Comparison of ENCODE assay signal across 8 cellular contexts in the genomic region with DNA sequence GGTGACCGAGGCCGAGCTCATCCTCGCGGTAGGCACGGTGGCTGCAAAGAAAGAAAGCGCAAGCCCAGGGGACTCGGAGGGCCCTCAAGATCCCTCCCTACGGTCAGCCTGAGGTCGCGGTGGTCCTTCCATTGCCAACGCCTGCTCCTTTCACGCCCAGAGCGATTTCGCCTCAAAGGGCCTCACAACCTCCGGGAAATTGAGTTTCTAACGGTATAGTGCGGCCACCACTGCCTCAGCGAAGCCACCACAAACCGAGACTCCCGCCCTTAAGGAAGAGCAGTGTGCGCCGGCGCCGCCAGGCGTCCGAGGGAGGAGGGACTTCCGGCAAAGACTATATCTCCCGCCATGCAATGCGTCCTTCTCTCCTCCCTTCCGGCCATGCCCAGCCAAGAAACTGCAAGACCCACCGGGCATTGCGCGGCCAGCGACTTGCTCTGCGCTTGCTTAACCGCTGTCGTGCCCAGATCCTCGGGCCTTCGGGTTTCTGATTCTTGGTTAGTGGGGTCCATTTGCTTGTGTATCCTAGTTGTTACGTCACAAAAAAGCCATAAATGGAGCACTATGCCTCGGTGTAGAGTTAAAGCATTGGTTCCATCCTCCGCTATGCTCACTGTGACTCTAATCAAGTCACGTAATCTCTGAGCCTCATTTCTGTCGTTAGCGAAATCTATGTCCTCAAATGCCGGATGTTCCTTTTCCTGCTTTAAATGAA. TPM values are rescaled to one million over a fixed set of nuclear protein-coding genes. Genes with fewer than 3 reads are reported as not detected.
DNase-seq lines count a peak whose midpoint lies in the region; ATAC-seq, FAIRE-seq and TF ChIP-seq lines count a peak whose summit lies in the region.

A gene with protein sequence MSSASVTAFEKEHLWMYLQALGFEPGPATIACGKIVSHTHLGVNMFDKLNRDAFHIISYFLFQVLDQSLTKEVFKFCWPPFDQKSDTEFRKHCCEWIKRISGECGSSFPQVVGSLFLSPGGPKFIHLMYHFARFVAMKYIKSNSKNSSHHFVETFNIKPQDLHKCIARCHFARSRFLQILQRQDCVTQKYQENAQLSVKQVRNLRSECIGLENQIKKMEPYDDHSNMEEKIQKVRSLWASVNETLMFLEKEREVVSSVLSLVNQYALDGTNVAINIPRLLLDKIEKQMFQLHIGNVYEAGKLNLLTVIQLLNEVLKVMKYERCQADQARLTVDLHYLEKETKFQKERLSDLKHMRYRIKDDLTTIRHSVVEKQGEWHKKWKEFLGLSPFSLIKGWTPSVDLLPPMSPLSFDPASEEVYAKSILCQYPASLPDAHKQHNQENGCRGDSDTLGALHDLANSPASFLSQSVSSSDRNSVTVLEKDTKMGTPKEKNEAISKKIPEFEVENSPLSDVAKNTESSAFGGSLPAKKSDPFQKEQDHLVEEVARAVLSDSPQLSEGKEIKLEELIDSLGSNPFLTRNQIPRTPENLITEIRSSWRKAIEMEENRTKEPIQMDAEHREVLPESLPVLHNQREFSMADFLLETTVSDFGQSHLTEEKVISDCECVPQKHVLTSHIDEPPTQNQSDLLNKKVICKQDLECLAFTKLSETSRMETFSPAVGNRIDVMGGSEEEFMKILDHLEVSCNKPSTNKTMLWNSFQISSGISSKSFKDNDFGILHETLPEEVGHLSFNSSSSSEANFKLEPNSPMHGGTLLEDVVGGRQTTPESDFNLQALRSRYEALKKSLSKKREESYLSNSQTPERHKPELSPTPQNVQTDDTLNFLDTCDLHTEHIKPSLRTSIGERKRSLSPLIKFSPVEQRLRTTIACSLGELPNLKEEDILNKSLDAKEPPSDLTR (minus strand): TSS at position 274 of the 715 bp plus-strand sequence. CDS start 253 bp downstream, at position 21.

- H3K4me1 ChIP-seq in DOHH2 (ENCODE audit: control insufficient read depth, low read length): peaks cover 31% of the 10 kb centered on the region
- H3K4me1 ChIP-seq in muscle layer of colon (ENCODE audit: insufficient read depth, low read length): peaks cover 18% of the 10 kb centered on the region

- no peak for TF ChIP-seq CTCF in DOHH2 (IDR thresholded peaks at IDR 0.05; ENCODE audit: low read depth, low read length, poor library complexity, severe bottlenecking)

- no peaks in the 10 kb centered on the region for H3K9me2 ChIP-seq in DOHH2 (replicated peaks; ENCODE audit: control insufficient read depth, low read length)

- peak within 1 kb of the TSS; percentile 74 for H3K4me2 ChIP-seq in DOHH2 (ENCODE audit: low read length)

- H3K9me3 Mint-ChIP-seq in activated T-cell treated with anti-CD3 and anti-CD28 coated beads, Interleukin-2, amount 50 U/mL, for 72 hours: no peaks in the 10 kb centered on the region

- peaks cover 46% of the 10 kb centered on the region for H3K4me1 Mint-ChIP-seq in activated T-cell treated with anti-CD3 and anti-CD28 coated beads, Interleukin-2, amount 50 U/mL, for 72 hours (ENCODE audit: low read depth)

- peaks cover 5 to 11% of the 10 kb centered on the region in 2 donors for H3K36me3 Mint-ChIP-seq in activated T-cell treated with anti-CD3 and anti-CD28 coated beads, Interleukin-2, amount 50 U/mL, for 72 hours (ENCODE audit: insufficient read depth in 2 of 2)

- H3K4me3 ChIP-seq in DOHH2 (ENCODE audit: low read length) (peak within 1 kb of the TSS; percentile 98), muscle layer of colon (ENCODE audit: low read depth in 1 of 2, low read length in 2 of 2) (peak within 1 kb of the TSS; percentile 69 to 86)

- peak within 1 kb of the TSS; percentile 71 for H3K9ac ChIP-seq in muscle layer of colon (ENCODE audit: low read length)

- DNase-seq in RCC 7860 (ENCODE audit: low spot score): peak; percentile 87
- peak; percentile 94 to 95 for DNase-seq in activated T-cell treated with anti-CD3 and anti-CD28 coated beads, Interleukin-2, amount 50 U/mL, for 72 hours
- peak; percentile 51 for DNase-seq in stimulated activated CD8-positive, alpha-beta memory T cell treated with anti-CD3 and anti-CD28 coated beads, Interleukin-7, amount 100 ng/mL, for 24 hours (ENCODE audit: low read depth)

- no peaks in the 10 kb centered on the region for H3F3A ChIP-seq in DOHH2 (ENCODE audit: control insufficient read depth, insufficient read depth)

- no peaks in the 10 kb centered on the region for H3K27me3 ChIP-seq in DOHH2 (ENCODE audit: control insufficient read depth, low read length)
- no peaks in the 10 kb centered on the region for H3K27me3 ChIP-seq in muscle layer of colon (ENCODE audit: control insufficient read depth in 1 of 2, insufficient read depth in 2 of 2, low read length in 2 of 2)

- H3K27ac Mint-ChIP-seq in activated T-cell treated with anti-CD3 and anti-CD28 coated beads, Interleukin-2, amount 50 U/mL, for 72 hours: peak within 1 kb of the TSS; percentile 97

- FAIRE-seq in RCC 7860 (lab: Jason Lieb, UNC): peak; percentile 75

- H3K27ac ChIP-seq in DOHH2 (ENCODE audit: low read depth, low read length) (peak within 1 kb of the TSS; percentile 71), KOPT-K1 (ENCODE audit: low read depth, low read length, poor library complexity, severe bottlenecking) (peak within 1 kb of the TSS; percentile 83), muscle layer of colon (ENCODE audit: low read depth, low read length) (peak within 1 kb of the TSS; percentile 28)

- peak within 1 kb of the TSS; percentile 96 to 97 for H3K4me3 Mint-ChIP-seq in activated T-cell treated with anti-CD3 and anti-CD28 coated beads, Interleukin-2, amount 50 U/mL, for 72 hours

- peak; percentile 98 for ATAC-seq in GM21786 (IDR thresholded peaks at IDR 0.05; ENCODE audit: unreplicated experiment)
- ATAC-seq in activated T-cell treated with anti-CD3 and anti-CD28 coated beads, Interleukin-2, amount 50 U/mL, for 72 hours (replicated peaks in 1 of 2): peak; percentile 98 to 99
- peak; percentile 100 for ATAC-seq in esophagus mucosa

- 0 out of 2 replicates have a peak, but pooled peaks cover under 1% of the 10 kb centered on the region for H4K20me1 ChIP-seq in DOHH2 (ENCODE audit: control insufficient read depth, insufficient read depth, low read depth, low read length)

- H3K27me3 Mint-ChIP-seq in activated T-cell treated with anti-CD3 and anti-CD28 coated beads, Interleukin-2, amount 50 U/mL, for 72 hours (ENCODE audit: low read depth): no peaks in the 10 kb centered on the region

- H3K9me3 ChIP-seq in DOHH2 (ENCODE audit: control insufficient read depth, insufficient read depth, low read length) (no peaks in the 10 kb centered on the region), KOPT-K1 (ENCODE audit: insufficient read depth, low read length, poor library complexity, severe bottlenecking) (no peaks in the 10 kb centered on the region), muscle layer of colon (ENCODE audit: low read length) (no peaks in the 10 kb centered on the region)

- H3K36me3 ChIP-seq in DOHH2 (ENCODE audit: control insufficient read depth, low read length): peaks cover 29% of the 10 kb centered on the region
- peaks cover 32% of the 10 kb centered on the region for H3K36me3 ChIP-seq in KOPT-K1 (ENCODE audit: insufficient read depth, low read length)
- H3K36me3 ChIP-seq in muscle layer of colon (ENCODE audit: insufficient read depth, low read length): no peaks in the 10 kb centered on the region

- peaks cover 50% of the 10 kb centered on the region for H3K79me2 ChIP-seq in DOHH2 (ENCODE audit: control insufficient read depth, low read length)

RNA-seq across cellular contexts. Expression of the gene that starts here (rescaled TPM):
- total RNA-seq in activated T-cell treated with anti-CD3 and anti-CD28 coated beads, Interleukin-2, amount 50 U/mL, for 72 hours: 10 to 100 TPM; 32.8 to 33.4 TPM
- total RNA-seq in esophagus mucosa: 5.6 TPM

Comparison
In these comparisons a context has a peak if more than half of its experiments do, and no peak if none do; other contexts are left out.
1. Peak in every context shown above with its lines: DNase-seq, ATAC-seq, H3K4me3 ChIP-seq and H3K27ac ChIP-seq.
2. H3K27ac ChIP-seq: peak in every context shown above with its lines; median percentile 83 in KOPT-K1; 71 in DOHH2; 28 in muscle layer of colon.